2 cellular contexts compared by ENCODE assay signal in genomic region chr11:45382133-45382878, GRCh38.
TF ChIP-seq lines count a peak whose summit lies in the region.

No MANE protein-coding gene starts in this region.

TF ChIP-seq in HepG2, 621 proteins besides CTCF, POLR2A, EP300 and RAD21 (continued from another document):
- TF ChIP-seq USF2 (IDR thresholded peaks at IDR 0.05; ENCODE audit: low read depth, low read length), result peak; percentile 54
- TF ChIP-seq USF2 (CRISPR knock-in tag; IDR thresholded peaks at IDR 0.05; ENCODE audit: borderline replicate concordance), result no peak
- TF ChIP-seq ZNF275 (CRISPR knock-in tag; IDR thresholded peaks at IDR 0.05; ENCODE audit: borderline replicate concordance), result no peak
- TF ChIP-seq ATAD3A (CRISPR knock-in tag; IDR thresholded peaks at IDR 0.05), result no peak

TF ChIP-seq in H1, 55 proteins besides CTCF, POLR2A, EP300 and RAD21 (continued from another document):
- TF ChIP-seq ATF2 (IDR thresholded peaks at IDR 0.05; ENCODE audit: low read length) (no peak), E2F6 (IDR thresholded peaks at IDR 0.05) (no peak), TBP (IDR thresholded peaks at IDR 0.05; ENCODE audit: low read depth, low read length) (no peak), HDAC6 (IDR thresholded peaks at IDR 0.05; ENCODE audit: low read depth, low read length) (no peak), BRCA1 (IDR thresholded peaks at IDR 0.05; ENCODE audit: low read depth, low read length) (no peak), CREB1 (IDR thresholded peaks at IDR 0.05) (no peak), RBBP5 (IDR thresholded peaks at IDR 0.05; ENCODE audit: borderline replicate concordance, low read depth, low read length) (no peak), USF2 (IDR thresholded peaks at IDR 0.05; ENCODE audit: low read length) (no peak), ASH2L (IDR thresholded peaks at IDR 0.05; ENCODE audit: low read length) (no peak), BCL11A (IDR thresholded peaks at IDR 0.05; ENCODE audit: low read depth in 2 of 2, low read length in 2 of 2) (no peak), MAFK (IDR thresholded peaks at IDR 0.05; ENCODE audit: low read depth, low read length) (no peak), SP4 (IDR thresholded peaks at IDR 0.05; ENCODE audit: low read length) (no peak), GABPA (IDR thresholded peaks at IDR 0.05; ENCODE audit: borderline replicate concordance, insufficient read depth, low read length) (no peak)
